ENCODE assay signal across 14 cellular contexts in genomic region chr22:45090364-45090960, GRCh38.
DNase-seq lines count a peak whose midpoint lies in the region; ATAC-seq, FAIRE-seq and TF ChIP-seq lines count a peak whose summit lies in the region.
"Had no signal": no experiment of that assay in that cellular context is flagged by ENCODE, and none has a peak within 500 bp of the region (broad histone marks: within the 10 kb centered on the region; RNA-seq: fewer than 3 reads in every experiment).

No MANE protein-coding gene starts in this region.

- CTCF ChIA-PET in A549 (lab: Yijun Ruan, JAX) = interaction anchor here (0.6 to 0.8 kb wide), 2 partner anchors 113 to 220 kb away, joined by 3 to 4 read pairs; no protein-coding TSS in a partner anchor

- no peak overlapping the region for H3K27ac ChIP-seq in A549

- H3K4me3 Mint-ChIP-seq in HFFc6 = no peak overlapping the region
- peak overlapping the region in 2 of 5 experiments; percentile 33 to 34 for H3K4me3 Mint-ChIP-seq in brain
- H3K4me3 Mint-ChIP-seq: B cell, mesothelial cell of epicardium had no signal

- ATAC-seq in A549 (peak; percentile 72 to 88; a peak in 5 of 6 replicates), GM21528 (IDR thresholded peaks at IDR 0.05; ENCODE audit: low FRiP score, unreplicated experiment) (no peak), GM19452 (IDR thresholded peaks at IDR 0.05; ENCODE audit: unreplicated experiment) (no peak)

- peak in 1 of 2 experiments; percentile 69 for DNase-seq in A549 (ENCODE audit: low read depth in 1 of 2, low spot score in 1 of 2)
- peak; percentile 52 for DNase-seq in HFFc6
- peak; percentile 85 for DNase-seq in islet precursor cell
- no peak for DNase-seq in GM13977 (ENCODE audit: low spot score)
- DNase-seq in Kasumi-1 (lab: John Stamatoyannopoulos, UW) = no peak
- DNase-seq: activated CD4-positive, alpha-beta T cell treated with anti-CD3 and anti-CD28 coated beads for 48 hours; GF-D8; stimulated activated CD4-positive, alpha-beta T cell treated with anti-CD3 and anti-CD28 coated beads, Interleukin-2, amount 100 ng/mL, for 48 hours; stimulated activated naive CD4-positive, alpha-beta T cell had no signal

- no peak overlapping the region for H3K27ac Mint-ChIP-seq in HFFc6
- H3K27ac Mint-ChIP-seq in brain = peak overlapping the region in 3 of 5 experiments; percentile 27 to 68 (median 54)
- H3K27ac Mint-ChIP-seq: B cell, mesothelial cell of epicardium had no signal

- H3K4me1 ChIP-seq in A549 = 0 out of 3 replicates have a peak, but pooled peaks cover 4% of the 10 kb centered on the region

- TF ChIP-seq RAD21 in A549 (conservative IDR thresholded peaks at IDR 0.05 in 1 of 2, IDR thresholded peaks at IDR 0.05 in 1 of 2) = no peak

- no peak for TF ChIP-seq EP300 in A549 (IDR thresholded peaks at IDR 0.05)

- H3K9me3 Mint-ChIP-seq in HFFc6 (peaks cover 6% of the 10 kb centered on the region; the same call in 1 of the 2 replicates), brain (peaks cover 0 to 7% (median 0%) of the 10 kb centered on the region in 5 experiments)
- H3K9me3 Mint-ChIP-seq: mesothelial cell of epicardium had no signal

- no peak for FAIRE-seq in A549 (lab: Jason Lieb, UNC)

- TF ChIP-seq CTCF in A549 (IDR thresholded peaks at IDR 0.05) (no peak), HFFc6 (IDR thresholded peaks at IDR 0.05) (no peak), brain (conservative IDR thresholded peaks at IDR 0.05) (no peak), GM13977 (IDR thresholded peaks at IDR 0.05; ENCODE audit: extremely low read depth, insufficient read depth, missing control alignments) (no peak)

- POLR2A ChIA-PET in A549 (lab: Yijun Ruan, JAX) = no interaction called here

- no peak overlapping the region for H3K4me3 ChIP-seq in A549

- in situ Hi-C loops in GM13977 (cut with MboI; ENCODE audit: low pct_unique_long_range_greater_than_20kb, low sequenced_read_pairs, unreplicated experiment) = no loop called here

- H3K36me3 Mint-ChIP-seq in HFFc6 (ENCODE audit: low read depth) = no peaks in the 10 kb centered on the region
- no peaks in the 10 kb centered on the region for H3K36me3 Mint-ChIP-seq in brain
- H3K36me3 Mint-ChIP-seq: mesothelial cell of epicardium had no signal

- H3K4me1 Mint-ChIP-seq in HFFc6 (ENCODE audit: low read depth) (no peaks in the 10 kb centered on the region), brain (peaks cover 21% of the 10 kb centered on the region)
- H3K4me1 Mint-ChIP-seq: B cell, mesothelial cell of epicardium had no signal

- H3K4me2 ChIP-seq in A549 = peak overlapping the region; percentile 53; the same call in 2 of the 3 replicates

- H3K9me3 ChIP-seq in A549 = no peaks in the 10 kb centered on the region

- H3K27me3 Mint-ChIP-seq in HFFc6 (ENCODE audit: insufficient read depth) (peaks cover 42% of the 10 kb centered on the region), brain (peaks cover 9% of the 10 kb centered on the region)

- WGBS in A549 (ENCODE audit: missing lambda C conversion rate) = 9% methylated on average over 13 of the region's 13 CpGs

- no peak for TF ChIP-seq POLR2A in A549 (IDR thresholded peaks at IDR 0.05; ENCODE audit: low read length)

TF ChIP-seq in A549, 52 proteins besides CTCF, POLR2A, EP300 and RAD21:
- no peak for TF ChIP-seq NR3C1 (IDR thresholded peaks at IDR 0.05)

Comparison
In these comparisons a context has a peak if more than half of its experiments do, and no peak if none do; other contexts are left out.
1. ATAC-seq: peak in A549 (2 of 2); none in GM21528 (single experiment) and GM19452 (single experiment).
2. DNase-seq: peak in HFFc6 (single experiment) and islet precursor cell (single experiment); none in GM13977 (single experiment) and Kasumi-1 (0 of 2).